9 cellular contexts compared by ENCODE assay signal in the genomic region with DNA sequence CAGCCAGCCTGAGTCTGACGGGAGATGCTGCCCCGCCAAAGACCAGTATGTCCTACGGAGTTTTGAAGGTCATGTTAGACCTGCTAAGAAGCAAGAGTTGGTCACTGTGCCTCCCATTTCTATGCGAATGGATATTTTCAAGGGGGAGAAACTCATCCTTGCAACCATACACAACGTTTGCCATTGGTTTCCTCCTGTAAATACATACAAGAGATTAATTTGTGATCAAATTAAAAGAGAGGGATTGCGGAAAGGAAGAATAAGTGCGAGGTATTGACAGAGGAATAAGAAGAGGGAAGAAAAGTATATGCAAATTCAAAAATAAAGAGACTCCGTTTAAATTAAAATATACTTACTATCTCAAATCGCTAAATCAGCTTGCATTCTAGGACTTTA. TPM values are rescaled to one million over a fixed set of nuclear protein-coding genes. Genes with fewer than 3 reads are reported as not detected.
A peak's percentile ranks its signal among the peaks of the same experiment; 100 is the strongest.
DNase-seq lines count a peak whose midpoint lies in the region; ATAC-seq, FAIRE-seq and TF ChIP-seq lines count a peak whose summit lies in the region.
"Had no signal": no experiment of that assay in that cellular context is flagged by ENCODE, and none has a peak within 500 bp of the region (broad histone marks: within the 10 kb centered on the region; RNA-seq: fewer than 3 reads in every experiment).

No MANE protein-coding gene starts in this region.

- CTCF ChIA-PET in A549 (lab: Yijun Ruan, JAX) = interaction anchor here (1.0 to 2.2 kb wide), 2 partner anchors 12 to 74 kb away, joined by 3 to 7 read pairs; no protein-coding TSS in a partner anchor

- H3K4me2 ChIP-seq in A549 = peak overlapping the region; percentile 98
- H3K4me2 ChIP-seq in GM23338 = peak overlapping the region; percentile 93

- H3K9me2 ChIP-seq in GM23338 (ENCODE audit: insufficient read depth) = no peaks in the 10 kb centered on the region

- peaks cover 74% of the 10 kb centered on the region for H3K27me3 ChIP-seq in GM23338 (ENCODE audit: insufficient read depth)

- no peak for ATAC-seq in A549
- peak; percentile 7; the same call in 2 of the 3 replicates for ATAC-seq in GM23338
- no peak for ATAC-seq in naive B cell (ENCODE audit: low read depth in 2 of 2)
- no peak for ATAC-seq in esophagus mucosa

- TF ChIP-seq POLR2A in A549 (IDR thresholded peaks at IDR 0.05; ENCODE audit: low read length) = no peak

- H2AFZ ChIP-seq in GM23338 = peak overlapping the region; percentile 100

- H3F3A ChIP-seq in GM23338 (replicated peaks; ENCODE audit: low read depth) = no peaks in the 10 kb centered on the region

- no peak for FAIRE-seq in A549 (lab: Jason Lieb, UNC)

- peaks cover 8% of the 10 kb centered on the region; the same call in 1 of the 3 replicates for H3K4me1 ChIP-seq in A549
- H3K4me1 ChIP-seq in GM23338 (ENCODE audit: insufficient read depth) = peaks cover 4% of the 10 kb centered on the region; the same call in 1 of the 2 replicates

- 49% methylated on average over 9 of the region's 9 CpGs for WGBS in A549 (ENCODE audit: missing lambda C conversion rate)

- no peak overlapping the region for H3K27ac Mint-ChIP-seq in GM23338
- peak overlapping the region; percentile 65 to 91 (median 76) for H3K27ac Mint-ChIP-seq in brain
- peak overlapping the region in 2 of 6 donors; percentile 42 to 88 for H3K27ac Mint-ChIP-seq in naive B cell

- H3K9me3 ChIP-seq in A549 = no peaks in the 10 kb centered on the region

- H3K27ac ChIP-seq in A549 (no peak overlapping the region), GM23338 (ENCODE audit: low read depth) (no peak overlapping the region)

- H3K9me3 Mint-ChIP-seq in GM23338 = peaks cover 2% of the 10 kb centered on the region; the same call in 1 of the 3 replicates
- H3K9me3 Mint-ChIP-seq in brain = no peaks in the 10 kb centered on the region
- no peaks in the 10 kb centered on the region for H3K9me3 Mint-ChIP-seq in naive B cell

- H3K27me3 Mint-ChIP-seq in GM23338 (ENCODE audit: insufficient read depth, low read depth, poor library complexity) (peaks cover 42% of the 10 kb centered on the region), brain (peaks cover 40% of the 10 kb centered on the region), naive B cell (peaks cover 26 to 42% (median 42%) of the 10 kb centered on the region in 3 donors)

- no peaks in the 10 kb centered on the region for H3K36me3 ChIP-seq in GM23338 (ENCODE audit: insufficient read depth)

- H3K4me3 Mint-ChIP-seq in GM23338 (peak overlapping the region; percentile 89), brain (peak overlapping the region; percentile 92 to 99 (median 97)), naive B cell (peak overlapping the region; percentile 84 to 97 (median 88))

- DNase-seq in A549 (ENCODE audit: low read depth in 1 of 2, low spot score in 1 of 2) (peak in 1 of 2 experiments; percentile 11), GM23338 (ENCODE audit: low spot score) (no peak), naive B cell (no peak), KBM-7 (no peak), midbrain (lab: John Stamatoyannopoulos, UW) (no peak), GM10266 (ENCODE audit: extremely low spot score) (no peak)
- DNase-seq: DMS79 had no signal

- H3K79me2 ChIP-seq in GM23338 (replicated peaks; ENCODE audit: insufficient read depth) = no peaks in the 10 kb centered on the region; the same call in 1 of the 2 replicates

- H3K4me1 Mint-ChIP-seq in GM23338 = peaks cover 12% of the 10 kb centered on the region
- H3K4me1 Mint-ChIP-seq in brain = peaks cover 27% of the 10 kb centered on the region
- peaks cover 17 to 27% (median 21%) of the 10 kb centered on the region in 3 donors for H3K4me1 Mint-ChIP-seq in naive B cell

- H3K4me3 ChIP-seq in A549 (peak overlapping the region; percentile 78), GM23338 (peak overlapping the region; percentile 91)

- in situ Hi-C loops in KBM-7 (cut with MboI; ENCODE audit: low pct_unique_long_range_greater_than_20kb, low sequenced_read_pairs) = no loop called here

- no peak for TF ChIP-seq RAD21 in A549 (conservative IDR thresholded peaks at IDR 0.05 in 1 of 2, IDR thresholded peaks at IDR 0.05 in 1 of 2)

- H4K20me1 ChIP-seq in GM23338 (replicated peaks; ENCODE audit: insufficient read depth) = no peaks in the 10 kb centered on the region

- TF ChIP-seq CTCF in A549 (IDR thresholded peaks at IDR 0.05) (no peak), GM23338 (conservative IDR thresholded peaks at IDR 0.05; ENCODE audit: low read depth in 2 of 2) (no peak), brain (conservative IDR thresholded peaks at IDR 0.05) (no peak), GM10266 (IDR thresholded peaks at IDR 0.05; ENCODE audit: control insufficient read depth, insufficient read depth, low read depth, missing control alignments) (no peak)

- H3K36me3 Mint-ChIP-seq in GM23338 (ENCODE audit: low read depth) (no peaks in the 10 kb centered on the region), brain (no peaks in the 10 kb centered on the region), naive B cell (no peaks in the 10 kb centered on the region)

- POLR2A ChIA-PET in A549 (lab: Yijun Ruan, JAX) = no interaction called here

- no peak for TF ChIP-seq EP300 in A549 (IDR thresholded peaks at IDR 0.05)

TF ChIP-seq in A549, 52 proteins besides CTCF, POLR2A, EP300 and RAD21:
- TF ChIP-seq CBX8 (IDR thresholded peaks at IDR 0.05) = peak; percentile 60; the same call in 1 of the 2 replicates
- no peak for TF ChIP-seq CBX2 (IDR thresholded peaks at IDR 0.05; ENCODE audit: borderline replicate concordance, low read depth)
TF ChIP-seq in A549: peak in this region for 1.

TF ChIP-seq in GM23338, 12 proteins besides CTCF, POLR2A, EP300 and RAD21:
- TF ChIP-seq EZH2 (IDR thresholded peaks at IDR 0.05; ENCODE audit: low read depth, unreplicated experiment) = peak; percentile 0
- no peak for TF ChIP-seq JUNB (IDR thresholded peaks at IDR 0.05; ENCODE audit: unreplicated experiment)
- no peak for TF ChIP-seq ZNF114 (CRISPR knock-in tag; IDR thresholded peaks at IDR 0.05)
- TF ChIP-seq NANOG (IDR thresholded peaks at IDR 0.05; ENCODE audit: borderline replicate concordance) = no peak
- TF ChIP-seq, protein P1, sequence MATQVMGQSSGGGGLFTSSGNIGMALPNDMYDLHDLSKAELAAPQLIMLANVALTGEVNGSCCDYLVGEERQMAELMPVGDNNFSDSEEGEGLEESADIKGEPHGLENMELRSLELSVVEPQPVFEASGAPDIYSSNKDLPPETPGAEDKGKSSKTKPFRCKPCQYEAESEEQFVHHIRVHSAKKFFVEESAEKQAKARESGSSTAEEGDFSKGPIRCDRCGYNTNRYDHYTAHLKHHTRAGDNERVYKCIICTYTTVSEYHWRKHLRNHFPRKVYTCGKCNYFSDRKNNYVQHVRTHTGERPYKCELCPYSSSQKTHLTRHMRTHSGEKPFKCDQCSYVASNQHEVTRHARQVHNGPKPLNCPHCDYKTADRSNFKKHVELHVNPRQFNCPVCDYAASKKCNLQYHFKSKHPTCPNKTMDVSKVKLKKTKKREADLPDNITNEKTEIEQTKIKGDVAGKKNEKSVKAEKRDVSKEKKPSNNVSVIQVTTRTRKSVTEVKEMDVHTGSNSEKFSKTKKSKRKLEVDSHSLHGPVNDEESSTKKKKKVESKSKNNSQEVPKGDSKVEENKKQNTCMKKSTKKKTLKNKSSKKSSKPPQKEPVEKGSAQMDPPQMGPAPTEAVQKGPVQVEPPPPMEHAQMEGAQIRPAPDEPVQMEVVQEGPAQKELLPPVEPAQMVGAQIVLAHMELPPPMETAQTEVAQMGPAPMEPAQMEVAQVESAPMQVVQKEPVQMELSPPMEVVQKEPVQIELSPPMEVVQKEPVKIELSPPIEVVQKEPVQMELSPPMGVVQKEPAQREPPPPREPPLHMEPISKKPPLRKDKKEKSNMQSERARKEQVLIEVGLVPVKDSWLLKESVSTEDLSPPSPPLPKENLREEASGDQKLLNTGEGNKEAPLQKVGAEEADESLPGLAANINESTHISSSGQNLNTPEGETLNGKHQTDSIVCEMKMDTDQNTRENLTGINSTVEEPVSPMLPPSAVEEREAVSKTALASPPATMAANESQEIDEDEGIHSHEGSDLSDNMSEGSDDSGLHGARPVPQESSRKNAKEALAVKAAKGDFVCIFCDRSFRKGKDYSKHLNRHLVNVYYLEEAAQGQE (IDR thresholded peaks at IDR 0.05; ENCODE audit: unreplicated experiment) = no peak

RNA-seq across cellular contexts. Expression of a gene that starts 0.8 kb away (rescaled TPM):
- 0.53 and 0.78 TPM in 2 replicates for polyA plus RNA-seq in A549 (2011; rRNA removed)
- 0.11 and 0.13 TPM in 2 replicates for polyA plus RNA-seq in A549 (2012; cell fraction: cytosol; rRNA removed)
- 0.23 and 0.53 TPM in 2 replicates for polyA plus RNA-seq in A549 (2012; cell fraction: nucleus; rRNA removed)
- polyA plus RNA-seq in A549 (2017; fragmentation: RNase III; extraction: RNeasy Plus Mini Kit Qiagen cat#74134 plus additional on column Dnase treatment) = 0.25 to 0.29 TPM (median 0.26 TPM) in 3 replicates
- polyA minus RNA-seq in A549 (2011; rRNA and poly(A)+ RNA removed) = 0.78 and 1.3 TPM in 2 replicates
- 7.6 and 9.8 TPM in 2 replicates for total RNA-seq in GM23338 (2014; rRNA removed; shearing (Covaris generic))
- polyA plus RNA-seq in GM23338 (2016; fragmentation: Nextera tagmentation; extraction: Ambion mirVana) = 2.7 and 4.0 TPM in 2 replicates
- polyA plus RNA-seq in brain (ENCODE audit: insufficient read depth, low read depth, low replicate concordance) = 1.1 TPM
- polyA plus RNA-seq in naive B cell (ENCODE audit: low read depth in 6 of 6) = 1 to 10 TPM in 1 of 6 donors, under 1 TPM in 1, not detected in 4; 0.10 to 3.2 TPM
- total RNA-seq in esophagus mucosa = 9.6 TPM
